ENCODE assay signal across 16 cellular contexts in genomic region chr22:42926768-42927167, GRCh38.
DNase-seq lines count a peak whose midpoint lies in the region; ATAC-seq, FAIRE-seq and TF ChIP-seq lines count a peak whose summit lies in the region.
"Had no signal": no experiment of that assay in that cellular context is flagged by ENCODE, and none has a peak within 500 bp of the region (broad histone marks: within the 10 kb centered on the region; RNA-seq: fewer than 3 reads in every experiment).

No MANE protein-coding gene starts in this region.

- H2AK5ac ChIP-seq in mesendoderm (ENCODE audit: low read length) = no peak overlapping the region

- no peaks in the 10 kb centered on the region for H3K27me3 Mint-ChIP-seq in Caco-2 (ENCODE audit: insufficient read depth, unreplicated experiment)

- no peak for FAIRE-seq in GM12878 (lab: Jason Lieb, UNC)
- FAIRE-seq: GM18507 had no signal

- peaks cover 46% of the 10 kb centered on the region for H3K4me1 Mint-ChIP-seq in Caco-2 (ENCODE audit: low read depth, unreplicated experiment)

- H3K27ac ChIP-seq in GM12878 (ENCODE audit: control insufficient read depth, insufficient read depth) (no peak overlapping the region; the same call in none of the 2 replicates), mesendoderm (ENCODE audit: low read depth, low read length) (peak overlapping the region; percentile 8), spleen (peak overlapping the region in 1 of 8 donors; percentile 94), lower lobe of right lung (no peak overlapping the region)

- POLR2A ChIA-PET in Caco-2 (lab: Charles Lee) (no interaction called here), GM12878 (lab: Charles Lee) (interaction anchor here (0.5 to 0.7 kb wide), 3 partner anchors 11 to 133 kb away, joined by 3 read pairs; no protein-coding TSS in a partner anchor)

- H3K9ac ChIP-seq in GM12878 (ENCODE audit: control insufficient read depth, insufficient read depth, low read length) (no peak overlapping the region), mesendoderm (ENCODE audit: low read length) (no peak overlapping the region)

- 95% methylated on average over 5 of the region's 5 CpGs for WGBS in GM12878 (ENCODE audit: insufficient coverage, insufficient replicate concordance, low lambda C conversion rate, missing lambda C conversion rate)
- no CpG with 5 or more reads among the region's 5 CpGs for WGBS in mesendoderm (ENCODE audit: extremely low coverage, insufficient coverage, low lambda C conversion rate)
- 88 to 95% (median 94%) methylated on average over 5 of the region's 5 CpGs for WGBS in spleen, 5 donors

- no peak overlapping the region for H3K18ac ChIP-seq in mesendoderm (ENCODE audit: low read length)

- peaks cover 78% of the 10 kb centered on the region for H3K79me2 ChIP-seq in GM12878 (ENCODE audit: control insufficient read depth, insufficient read depth, low read length)
- H3K79me2 ChIP-seq in mesendoderm (ENCODE audit: control insufficient read depth, insufficient read depth, low read length) = peaks cover 42% of the 10 kb centered on the region

- in situ Hi-C loops in GM12878 (cut with MboI) = loop anchor here (10.0 kb wide), 1 partner anchor 1108 kb away; no protein-coding TSS in a partner anchor

- ATAC-seq in GM12878 = no peak
- no peak for ATAC-seq in lower lobe of right lung
- ATAC-seq in GM18907 (IDR thresholded peaks at IDR 0.05; ENCODE audit: unreplicated experiment) = no peak

- H3K23ac ChIP-seq in mesendoderm (ENCODE audit: low read length) = no peak overlapping the region

- CTCF ChIA-PET in Caco-2 (lab: Charles Lee) (interaction anchor here (0.9 kb wide), 1 partner anchor 163 kb away, joined by 6 read pairs; no protein-coding TSS in a partner anchor), GM12878 (lab: Yijun Ruan, JAX) (interaction anchor here (0.5 to 2.4 kb wide), 9 partner anchors 11 to 805 kb away, joined by 3 to 9 read pairs (median 3); no protein-coding TSS in a partner anchor)

- no peak overlapping the region for H2BK120ac ChIP-seq in mesendoderm (ENCODE audit: low read depth, low read length)

- intact Hi-C loops in Caco-2 (cut with micrococcal nuclease; ENCODE audit: unreplicated experiment) = no loop called here
- intact Hi-C loops in GM12878 (cut with micrococcal nuclease; ENCODE audit: unreplicated experiment) = no loop called here
- intact Hi-C loops in spleen (cut with DNase I; ENCODE audit: low total_unique reads) = no loop called here
- intact Hi-C loops in lower lobe of right lung (cut with DNase I) = no loop called here

- TF ChIP-seq CTCF in Caco-2 (IDR thresholded peaks at IDR 0.05; ENCODE audit: insufficient read depth in 1 of 2, low read depth in 1 of 2, low read length in 1 of 2, severe bottlenecking in 1 of 2, unreplicated experiment in 1 of 2) = no peak
- no peak for TF ChIP-seq CTCF in GM12878 (IDR thresholded peaks at IDR 0.05 in 2 of 3, conservative IDR thresholded peaks at IDR 0.05 in 1 of 3; ENCODE audit: control insufficient read depth in 2 of 3, extremely low read depth in 1 of 3, insufficient read depth in 1 of 3, low read depth in 3 of 3, low read length in 3 of 3)
- no peak for TF ChIP-seq CTCF in spleen (IDR thresholded peaks at IDR 0.05 in 8 of 11, conservative IDR thresholded peaks at IDR 0.05 in 3 of 11)
- TF ChIP-seq CTCF in lower lobe of right lung (IDR thresholded peaks at IDR 0.05) = no peak

- no peak overlapping the region for H2BK15ac ChIP-seq in mesendoderm (replicated peaks; ENCODE audit: low read depth)

- H3K9me3 ChIP-seq in Caco-2 = no peaks in the 10 kb centered on the region
- no peaks in the 10 kb centered on the region; the same call in 2 of the 3 replicates for H3K9me3 ChIP-seq in GM12878 (replicated peaks; ENCODE audit: control insufficient read depth, insufficient read depth, low read length)
- no peaks in the 10 kb centered on the region for H3K9me3 ChIP-seq in spleen
- H3K9me3 ChIP-seq in lower lobe of right lung = no peaks in the 10 kb centered on the region
- H3K9me3 ChIP-seq: adrenal gland had no signal

- no peak overlapping the region for H2AFZ ChIP-seq in GM12878 (ENCODE audit: control insufficient read depth, low read depth, low read length)

- no peak overlapping the region for H4K5ac ChIP-seq in mesendoderm (ENCODE audit: low read length)

- H3K56ac ChIP-seq in mesendoderm (ENCODE audit: low read length) = no peak overlapping the region

- H3K36me3 Mint-ChIP-seq in Caco-2 (ENCODE audit: insufficient read depth, unreplicated experiment) = peaks cover 50% of the 10 kb centered on the region

- BruUV-seq in Caco-2 (replicated peaks; lab: Mats Ljungman, UMichigan) (no TSS peak), GM12878 (replicated peaks; lab: Mats Ljungman, UMichigan) (no TSS peak)

- H3K4me3 Mint-ChIP-seq in Caco-2 (ENCODE audit: unreplicated experiment) = no peak overlapping the region

- SMC1A ChIA-PET in GM12878 (lab: Charles Lee; ENCODE audit: uncharacterized antibody, unreplicated experiment) = interaction anchor here (0.8 to 3.2 kb wide), 7 partner anchors 11 to 86 kb away, joined by 3 to 17 read pairs (median 6); no protein-coding TSS in a partner anchor

- RAD21 ChIA-PET in GM12878 (lab: Charles Lee; ENCODE audit: unreplicated experiment) = interaction anchor here (0.7 to 3.0 kb wide), 5 partner anchors 14 to 107 kb away, joined by 3 to 16 read pairs (median 7); no protein-coding TSS in a partner anchor

- H3K9me3 Mint-ChIP-seq in Caco-2 (ENCODE audit: unreplicated experiment) = no peaks in the 10 kb centered on the region
- H3K9me3 Mint-ChIP-seq: immature natural killer cell had no signal

- peaks cover 27% of the 10 kb centered on the region for H3K4me1 ChIP-seq in Caco-2
- H3K4me1 ChIP-seq in GM12878 (ENCODE audit: control insufficient read depth, insufficient read depth, low read length) = peaks cover 55% of the 10 kb centered on the region
- H3K4me1 ChIP-seq in mesendoderm (ENCODE audit: control insufficient read depth, low read depth, low read length) = peaks cover 7% of the 10 kb centered on the region
- peaks cover 33 to 98% (median 74%) of the 10 kb centered on the region in 6 donors for H3K4me1 ChIP-seq in spleen
- H3K4me1 ChIP-seq in lower lobe of right lung = peaks cover 82% of the 10 kb centered on the region

- no peak for TF ChIP-seq RAD21 in GM12878 (IDR thresholded peaks at IDR 0.05; ENCODE audit: insufficient read depth, low read depth, low read length)

- H3K27me3 ChIP-seq in Caco-2 (replicated peaks; ENCODE audit: control insufficient read depth, insufficient read depth, low read length) = no peaks in the 10 kb centered on the region
- no peaks in the 10 kb centered on the region for H3K27me3 ChIP-seq in GM12878 (replicated peaks in 1 of 2; ENCODE audit: control insufficient read depth in 2 of 2, insufficient read depth in 2 of 2, low read length in 1 of 2)
- no peaks in the 10 kb centered on the region for H3K27me3 ChIP-seq in mesendoderm (ENCODE audit: insufficient read depth, low read length, poor library complexity)
- H3K27me3 ChIP-seq in spleen (replicated peaks in 1 of 7) = no peaks in the 10 kb centered on the region
- no peaks in the 10 kb centered on the region for H3K27me3 ChIP-seq in lower lobe of right lung (ENCODE audit: low read depth)
- H3K27me3 ChIP-seq: adrenal gland had no signal

- no peaks in the 10 kb centered on the region for H4K20me1 ChIP-seq in GM12878 (ENCODE audit: control insufficient read depth, insufficient read depth)

- TF ChIP-seq EP300 in GM12878 (IDR thresholded peaks at IDR 0.05; ENCODE audit: borderline replicate concordance in 1 of 2, control insufficient read depth in 1 of 2, low read depth in 2 of 2, low read length in 2 of 2) = no peak

- TF ChIP-seq POLR2A in GM12878 (IDR thresholded peaks at IDR 0.05; ENCODE audit: low read depth, low read length) (no peak), spleen (IDR thresholded peaks at IDR 0.05) (no peak)

- H3K4me3 ChIP-seq in Caco-2 (ENCODE audit: low read depth, low read length) = no peak overlapping the region
- no peak overlapping the region for H3K4me3 ChIP-seq in GM12878
- no peak overlapping the region for H3K4me3 ChIP-seq in mesendoderm (ENCODE audit: low read length)
- H3K4me3 ChIP-seq in spleen = no peak overlapping the region
- no peak overlapping the region for H3K4me3 ChIP-seq in lower lobe of right lung
- H3K4me3 ChIP-seq: adrenal gland had no signal

- DNase-seq in Caco-2 (no peak), GM12878 (ENCODE audit: low read depth, low spot score) (no peak), mesendoderm (no peak), spleen (peak; percentile 20), NCI-H2227 (lab: John Stamatoyannopoulos, UW; ENCODE audit: unreplicated experiment) (no peak), lower lobe of right lung (no peak)
- DNase-seq in activated T-cell treated with anti-CD3 and anti-CD28 coated beads, Interleukin-2, amount 50 U/mL, for 48 hours = no peak
- DNase-seq: activated gamma-delta T cell treated with Interleukin-2 at 50 U/mL for 16 hours, glutamatergic neuron, immature natural killer cell, KG1, NCI-H2029 treated with DMSO at 0.1 percent for 48 hours, NCI-H526 had no signal

- H2BK5ac ChIP-seq in mesendoderm (ENCODE audit: low read length) = no peak overlapping the region

- peaks cover 40% of the 10 kb centered on the region for H3K79me1 ChIP-seq in mesendoderm (ENCODE audit: low read length)

- peak overlapping the region; percentile 80 for H3K27ac Mint-ChIP-seq in Caco-2 (ENCODE audit: unreplicated experiment)

- H3K36me3 ChIP-seq in Caco-2 (ENCODE audit: control insufficient read depth, insufficient read depth, low read length) (no peaks in the 10 kb centered on the region), GM12878 (ENCODE audit: control insufficient read depth in 2 of 2, insufficient read depth in 2 of 2, low read length in 1 of 2) (0 out of 4 replicates have a peak, but pooled peaks cover 0 to 5% of the 10 kb centered on the region in 2 experiments), mesendoderm (ENCODE audit: control insufficient read depth, insufficient read depth, low read length) (no peaks in the 10 kb centered on the region), spleen (peaks cover 0 to 6% (median 0%) of the 10 kb centered on the region in 6 donors), lower lobe of right lung (no peaks in the 10 kb centered on the region)
- H3K36me3 ChIP-seq: adrenal gland had no signal

- no peak overlapping the region for H3K4ac ChIP-seq in mesendoderm (ENCODE audit: low read depth, low read length)

- no peak overlapping the region for H4K8ac ChIP-seq in mesendoderm (ENCODE audit: low read depth, low read length)

- peak overlapping the region; percentile 20; the same call in 1 of the 2 replicates for H3K4me2 ChIP-seq in GM12878 (ENCODE audit: control insufficient read depth, insufficient read depth)
- H3K4me2 ChIP-seq in mesendoderm (ENCODE audit: low read length) = no peak overlapping the region

TF ChIP-seq in GM12878, 131 proteins besides CTCF, POLR2A, EP300 and RAD21 (continues in another document):
- TF ChIP-seq RCOR1 (conservative IDR thresholded peaks at IDR 0.05; ENCODE audit: low read depth, low read length) = no peak
- TF ChIP-seq HDAC6 (IDR thresholded peaks at IDR 0.05; ENCODE audit: unreplicated experiment) = no peak
- no peak for TF ChIP-seq PAX8 (IDR thresholded peaks at IDR 0.05)
